ENCODE assay signal across 33 cellular contexts in the genomic region with DNA sequence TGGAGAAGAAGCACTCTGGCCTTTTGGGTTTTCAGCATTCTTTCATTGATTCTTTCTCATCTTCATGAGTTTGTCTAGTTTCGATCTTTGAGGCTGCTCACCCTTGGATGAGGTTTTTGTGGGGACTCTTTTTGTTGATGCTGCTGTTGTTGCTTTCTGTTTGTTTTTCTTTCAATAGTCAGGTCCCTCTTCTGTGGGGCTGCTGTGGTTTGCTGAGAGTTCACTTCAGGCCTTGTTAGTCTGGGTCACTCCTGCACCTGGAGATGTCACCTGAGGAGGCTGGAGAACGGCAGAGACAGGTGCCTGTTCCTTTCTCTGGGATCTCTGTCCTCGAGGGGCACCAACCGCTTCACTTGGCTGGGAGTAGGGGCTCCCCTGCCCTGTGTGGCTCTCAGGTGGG. TPM values are rescaled to one million over a fixed set of nuclear protein-coding genes. Genes with fewer than 3 reads are reported as not detected.
"Had no signal": no experiment of that assay in that cellular context is flagged by ENCODE, and none has a peak within 500 bp of the region (broad histone marks: within the 10 kb centered on the region; RNA-seq: fewer than 3 reads in every experiment).

No MANE protein-coding gene starts in this region.

- H3K36me3 ChIP-seq: adrenal gland, brain microvascular endothelial cell, cardiac muscle cell had no signal

- H3K27me3 ChIP-seq: adrenal gland, body of pancreas, brain microvascular endothelial cell, cardiac muscle cell had no signal

- H3K4me1 ChIP-seq: body of pancreas had no signal

- H3K27ac ChIP-seq: adrenal gland, body of pancreas, brain microvascular endothelial cell, cardiac muscle cell, VCaP had no signal

- H3K4me3 Mint-ChIP-seq: activated B cell treated with CpG ODN at 0.5 μM for 24 hours; activated CD4-positive, alpha-beta memory T cell treated with anti-CD3 and anti-CD28 coated beads, Interleukin-2, amount 10 ng/mL, durations not matched to agents 7 days and 5 days; activated CD4-positive, alpha-beta T cell treated with anti-CD3 and anti-CD28 coated beads, Interleukin-2, amount 10 ng/mL, durations not matched to agents 7 days and 5 days; activated CD8-positive, alpha-beta memory T cell treated with anti-CD3 and anti-CD28 coated beads, Interleukin-2, amount 10 ng/mL, durations not matched to agents 7 days and 5 days; activated CD8-positive, alpha-beta T cell treated with anti-CD3 and anti-CD28 coated beads, Interleukin-2, amount 10 ng/mL, durations not matched to agents 7 days and 5 days; activated naive CD4-positive, alpha-beta T cell treated with anti-CD3 and anti-CD28 coated beads for 36 hours; activated naive CD8-positive, alpha-beta T cell treated with anti-CD3 and anti-CD28 coated beads for 36 hours; activated T-cell treated with anti-CD3 and anti-CD28 coated beads, Interleukin-2, amount 50 U/mL, for 24 hours; central memory CD8-positive, alpha-beta T cell; T-helper 1 cell treated with Interleukin-12 subunit alpha and Interleukin-12 subunit beta and Interleukin-4 antibody, amounts not matched to agents 30 μg/mL and 1 μg/mL, for 36 hours; T-helper 2 cell treated with Interferon-gamma antibody and Interleukin-4, amounts not matched to agents 5 μg/mL and 100 μg/mL, for 36 hours had no signal

- ATAC-seq: activated CD8-positive, alpha-beta memory T cell treated with anti-CD3 and anti-CD28 coated beads, Interleukin-2, amount 10 ng/mL, durations not matched to agents 7 days and 5 days; activated CD8-positive, alpha-beta T cell treated with anti-CD3 and anti-CD28 coated beads, Interleukin-2, amount 10 ng/mL, durations not matched to agents 7 days and 5 days; activated naive CD4-positive, alpha-beta T cell treated with anti-CD3 and anti-CD28 coated beads, Interleukin-2, amount 50 U/mL, for 72 hours; body of pancreas had no signal

- H3K4me1 Mint-ChIP-seq: activated B cell treated with CpG ODN at 0.5 μM for 24 hours; activated CD4-positive, alpha-beta memory T cell treated with anti-CD3 and anti-CD28 coated beads, Interleukin-2, amount 10 ng/mL, durations not matched to agents 7 days and 5 days; activated CD4-positive, alpha-beta T cell treated with anti-CD3 and anti-CD28 coated beads, Interleukin-2, amount 10 ng/mL, durations not matched to agents 7 days and 5 days; activated CD8-positive, alpha-beta memory T cell treated with anti-CD3 and anti-CD28 coated beads, Interleukin-2, amount 10 ng/mL, durations not matched to agents 7 days and 5 days; activated naive CD8-positive, alpha-beta T cell treated with anti-CD3 and anti-CD28 coated beads for 36 hours; central memory CD8-positive, alpha-beta T cell had no signal

- H3K9me3 ChIP-seq: adrenal gland, body of pancreas had no signal

- H3K27me3 Mint-ChIP-seq: activated CD4-positive, alpha-beta memory T cell treated with anti-CD3 and anti-CD28 coated beads, Interleukin-2, amount 10 ng/mL, durations not matched to agents 7 days and 5 days; activated CD4-positive, alpha-beta T cell treated with anti-CD3 and anti-CD28 coated beads, Interleukin-2, amount 10 ng/mL, durations not matched to agents 7 days and 5 days; activated CD8-positive, alpha-beta memory T cell treated with anti-CD3 and anti-CD28 coated beads, Interleukin-2, amount 10 ng/mL, durations not matched to agents 7 days and 5 days; activated T-cell treated with anti-CD3 and anti-CD28 coated beads, Interleukin-2, amount 50 U/mL, for 24 hours had no signal

- H3K4me3 ChIP-seq: adrenal gland, body of pancreas, cardiac muscle cell had no signal

- H3K36me3 Mint-ChIP-seq: activated CD8-positive, alpha-beta memory T cell treated with anti-CD3 and anti-CD28 coated beads, Interleukin-2, amount 10 ng/mL, durations not matched to agents 7 days and 5 days; activated naive CD8-positive, alpha-beta T cell treated with anti-CD3 and anti-CD28 coated beads for 36 hours had no signal

- DNase-seq: activated B cell treated with CpG ODN at 0.5 μM for 24 hours; activated CD4-positive, alpha-beta memory T cell treated with anti-CD3 and anti-CD28 coated beads, Interleukin-2, amount 10 ng/mL, durations not matched to agents 7 days and 5 days; activated CD4-positive, alpha-beta T cell treated with anti-CD3 and anti-CD28 coated beads for 4 hours; activated CD4-positive, alpha-beta T cell treated with anti-CD3 and anti-CD28 coated beads, Interleukin-2, amount 10 ng/mL, durations not matched to agents 7 days and 5 days; activated CD4-positive, alpha-beta T cell treated with anti-CD3 and anti-CD28 coated beads, Interleukin-2, amount 50 U/mL, for 48 hours; activated CD4-positive, CD25-positive, alpha-beta regulatory T cell treated with anti-CD3 and anti-CD28 coated beads, Interleukin-2, amount 50 U/mL, for 72 hours; activated CD8-positive, alpha-beta memory T cell treated with anti-CD3 and anti-CD28 coated beads for 24 hours; activated CD8-positive, alpha-beta memory T cell treated with anti-CD3 and anti-CD28 coated beads, Interleukin-2, amount 10 ng/mL, durations not matched to agents 7 days and 5 days; activated CD8-positive, alpha-beta memory T cell treated with anti-CD3 and anti-CD28 coated beads, Interleukin-2, amount 50 U/mL, for 48 hours; activated CD8-positive, alpha-beta T cell treated with anti-CD3 and anti-CD28 coated beads, Interleukin-2, amount 10 ng/mL, durations not matched to agents 7 days and 5 days; activated effector memory CD4-positive, alpha-beta T cell treated with anti-CD3 and anti-CD28 coated beads, Interleukin-2, amount 50 U/mL, for 16 hours; activated gamma-delta T cell treated with Interleukin-2 at 50 U/mL for 16 hours; activated naive CD4-positive, alpha-beta T cell; activated naive CD4-positive, alpha-beta T cell treated with anti-CD3 and anti-CD28 coated beads for 36 hours; activated naive CD4-positive, alpha-beta T cell treated with anti-CD3 and anti-CD28 coated beads, Interleukin-2, amount 50 U/mL, for 16 hours; activated naive CD8-positive, alpha-beta T cell treated with anti-CD3 and anti-CD28 coated beads for 36 hours; activated T-cell treated with anti-CD3 and anti-CD28 coated beads, Interleukin-2, amount 50 U/mL, for 24 hours; activated T-cell treated with anti-CD3 and anti-CD28 coated beads, Interleukin-2, amount 50 U/mL, for 48 hours; adrenal gland; amniotic stem cell; aorta; body of pancreas; brain microvascular endothelial cell; caudate nucleus; T-helper 1 cell; T-helper 2 cell; T-helper 9 cell had no signal

- H3K27ac Mint-ChIP-seq: activated B cell treated with CpG ODN at 0.5 μM for 24 hours; activated CD4-positive, alpha-beta memory T cell treated with anti-CD3 and anti-CD28 coated beads, Interleukin-2, amount 10 ng/mL, durations not matched to agents 7 days and 5 days; activated CD4-positive, alpha-beta T cell treated with anti-CD3 and anti-CD28 coated beads, Interleukin-2, amount 10 ng/mL, durations not matched to agents 7 days and 5 days; activated CD8-positive, alpha-beta memory T cell treated with anti-CD3 and anti-CD28 coated beads, Interleukin-2, amount 10 ng/mL, durations not matched to agents 7 days and 5 days; activated CD8-positive, alpha-beta T cell treated with anti-CD3 and anti-CD28 coated beads, Interleukin-2, amount 10 ng/mL, durations not matched to agents 7 days and 5 days; activated naive CD4-positive, alpha-beta T cell treated with anti-CD3 and anti-CD28 coated beads for 36 hours; activated naive CD4-positive, alpha-beta T cell treated with anti-CD3 and anti-CD28 coated beads, Interleukin-2, amount 50 U/mL, for 72 hours; activated naive CD8-positive, alpha-beta T cell treated with anti-CD3 and anti-CD28 coated beads for 36 hours; activated T-cell treated with anti-CD3 and anti-CD28 coated beads, Interleukin-2, amount 50 U/mL, for 24 hours; T-helper 1 cell treated with Interleukin-12 subunit alpha and Interleukin-12 subunit beta and Interleukin-4 antibody, amounts not matched to agents 30 μg/mL and 1 μg/mL, for 36 hours; T-helper 2 cell treated with Interferon-gamma antibody and Interleukin-4, amounts not matched to agents 5 μg/mL and 100 μg/mL, for 36 hours had no signal

RNA-seq across cellular contexts. Expression of gene RANBP17, which starts 14.0 kb away (rescaled TPM):
- total RNA-seq: activated B cell treated with CpG ODN at 0.5 μM for 24 hours; activated CD4-positive, alpha-beta memory T cell treated with anti-CD3 and anti-CD28 coated beads, Interleukin-2, amount 10 ng/mL, durations not matched to agents 7 days and 5 days; activated CD4-positive, alpha-beta T cell treated with anti-CD3 and anti-CD28 coated beads, Interleukin-2, amount 10 ng/mL, durations not matched to agents 7 days and 5 days; activated CD8-positive, alpha-beta memory T cell treated with anti-CD3 and anti-CD28 coated beads, Interleukin-2, amount 10 ng/mL, durations not matched to agents 7 days and 5 days; activated naive CD4-positive, alpha-beta T cell treated with anti-CD3 and anti-CD28 coated beads for 36 hours; activated naive CD4-positive, alpha-beta T cell treated with anti-CD3 and anti-CD28 coated beads, Interleukin-2, amount 50 U/mL, for 72 hours had no signal
